Comparison of ENCODE assay signal across 9 cellular contexts in the genomic region with DNA sequence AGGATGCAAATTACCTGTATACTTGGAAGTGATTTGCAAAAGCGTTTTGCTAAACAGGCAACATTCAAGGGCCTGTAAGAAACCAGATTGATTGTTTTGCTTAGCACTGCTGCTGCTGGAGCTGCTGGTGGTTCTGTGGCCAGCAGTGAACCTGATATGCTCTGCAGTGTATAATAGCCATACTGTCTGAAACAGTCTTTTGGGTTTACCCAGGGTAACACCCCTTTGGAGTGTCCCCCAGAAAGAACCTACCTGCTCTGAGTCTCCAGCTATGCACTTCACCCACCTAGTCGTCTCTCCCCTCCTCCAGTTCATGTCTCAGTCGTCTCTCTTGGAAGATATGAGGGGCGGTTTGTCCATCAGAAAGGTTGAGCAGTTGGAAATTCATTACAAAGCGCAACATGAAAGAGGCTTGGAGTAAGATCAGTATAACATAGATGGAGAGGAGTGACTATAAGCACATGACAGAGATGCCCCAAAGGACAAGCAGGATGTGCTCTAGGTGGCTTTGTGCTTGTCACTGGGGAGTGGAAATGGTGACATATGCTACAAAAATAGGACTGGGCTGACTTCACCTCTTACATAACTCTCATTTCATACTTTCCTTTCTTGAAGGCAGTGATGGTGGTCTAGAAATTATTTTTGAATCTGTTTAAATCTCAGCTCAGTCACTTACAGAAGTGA. TPM values are rescaled to one million over a fixed set of nuclear protein-coding genes. Genes with fewer than 3 reads are reported as not detected.
DNase-seq lines count a peak whose midpoint lies in the region; ATAC-seq and TF ChIP-seq lines count a peak whose summit lies in the region.
"Had no signal": no experiment of that assay in that cellular context is flagged by ENCODE, and none has a peak within 500 bp of the region (broad histone marks: within the 10 kb centered on the region; RNA-seq: fewer than 3 reads in every experiment).

No MANE protein-coding gene starts in this region.

- H3K4me1 ChIP-seq in OCI-LY7 (ENCODE audit: insufficient read depth, low read length, poor library complexity, severe bottlenecking) (peaks cover 47% of the 10 kb centered on the region), esophagus muscularis mucosa (peaks cover 53 to 72% (median 68%) of the 10 kb centered on the region in 4 donors)

- peaks cover 3% of the 10 kb centered on the region; the same call in 1 of the 2 replicates for H3K36me3 ChIP-seq in OCI-LY7 (ENCODE audit: insufficient read depth, low read length)
- no peaks in the 10 kb centered on the region for H3K36me3 ChIP-seq in esophagus muscularis mucosa

- intact Hi-C loops in OCI-LY7 (cut with micrococcal nuclease; ENCODE audit: unreplicated experiment) (no loop called here), esophagus muscularis mucosa (cut with DNase I) (no loop called here)

- H3K9me3 ChIP-seq in OCI-LY7 (ENCODE audit: low read length), result no peaks in the 10 kb centered on the region
- H3K9me3 ChIP-seq in esophagus muscularis mucosa, result no peaks in the 10 kb centered on the region

- POLR2A ChIA-PET in OCI-LY7 (lab: Charles Lee), result interaction anchor here (0.7 kb wide), 1 partner anchor 20 kb away, joined by 3 read pairs; no protein-coding TSS in a partner anchor

- no peaks in the 10 kb centered on the region for H3K9me2 ChIP-seq in OCI-LY7 (ENCODE audit: insufficient read depth, low read length)

- H4K20me1 ChIP-seq in OCI-LY7 (ENCODE audit: insufficient read depth, low read length), result peaks cover 34% of the 10 kb centered on the region

- H3K27me3 ChIP-seq in esophagus muscularis mucosa, result no peaks in the 10 kb centered on the region

- no peak overlapping the region for H3K4me3 ChIP-seq in OCI-LY7 (ENCODE audit: low read depth, low read length, poor library complexity, severe bottlenecking)
- H3K4me3 ChIP-seq in esophagus muscularis mucosa, result no peak overlapping the region

- CTCF ChIA-PET in OCI-LY7 (lab: Charles Lee; ENCODE audit: unreplicated experiment), result no interaction called here

- H2AFZ ChIP-seq in OCI-LY7 (ENCODE audit: low read length), result no peak overlapping the region

- ATAC-seq in GM18861 (IDR thresholded peaks at IDR 0.05; ENCODE audit: unreplicated experiment) (peak; percentile 30), HG02571 (IDR thresholded peaks at IDR 0.05; ENCODE audit: unreplicated experiment) (peak; percentile 39)
- ATAC-seq: natural killer cell treated with Interleukin-12 subunit alpha and Interleukin-12 subunit beta and Interleukin-15 and Interleukin-18, amount 100 ng/mL, for 72 hours had no signal

- TF ChIP-seq EP300 in esophagus muscularis mucosa (IDR thresholded peaks at IDR 0.05), result no peak

- peaks cover 60% of the 10 kb centered on the region for H3K4me1 Mint-ChIP-seq in nephron

- TF ChIP-seq POLR2A in esophagus muscularis mucosa (IDR thresholded peaks at IDR 0.05; ENCODE audit: low read depth), result no peak

- DNase-seq in OCI-LY7 (ENCODE audit: low spot score) (peak; percentile 47), esophagus muscularis mucosa (ENCODE audit: extremely low spot score) (no peak), activated gamma-delta T cell treated with Interleukin-2 at 50 U/mL for 16 hours (no peak)
- no peak for DNase-seq in activated CD4-positive, CD25-positive, alpha-beta regulatory T cell (lab: John Stamatoyannopoulos, UW)
- DNase-seq: RPMI8226 had no signal

- peak overlapping the region; percentile 32 to 70 (median 39) for H3K27ac Mint-ChIP-seq in nephron

- peaks cover 6% of the 10 kb centered on the region for H3K9me3 Mint-ChIP-seq in nephron
- H3K9me3 Mint-ChIP-seq: natural killer cell treated with Interleukin-12 subunit alpha and Interleukin-12 subunit beta and Interleukin-15 and Interleukin-18, amount 100 ng/mL, for 72 hours had no signal

- H3K79me2 ChIP-seq in OCI-LY7 (ENCODE audit: insufficient read depth, low read depth, low read length), result peaks cover 80% of the 10 kb centered on the region

- H3K27me3 Mint-ChIP-seq in nephron (ENCODE audit: low read depth), result no peaks in the 10 kb centered on the region

- peaks cover 11% of the 10 kb centered on the region for H3K36me3 Mint-ChIP-seq in nephron (ENCODE audit: low read depth)

- H3K27ac ChIP-seq in OCI-LY7 (ENCODE audit: low read depth, low read length, poor library complexity, severe bottlenecking), result no peak overlapping the region
- H3K27ac ChIP-seq in esophagus muscularis mucosa (replicated peaks in 1 of 4), result no peak overlapping the region

- BruUV-seq in OCI-LY7 (replicated peaks; lab: Mats Ljungman, UMichigan), result no TSS peak

- H3K4me3 Mint-ChIP-seq in nephron, result peak overlapping the region; percentile 3 to 19 (median 12)
- H3K4me3 Mint-ChIP-seq: natural killer cell treated with Interleukin-12 subunit alpha and Interleukin-12 subunit beta and Interleukin-15 and Interleukin-18, amount 100 ng/mL, for 72 hours had no signal

- WGBS in esophagus muscularis mucosa, result 78% methylated on average over 5 of the region's 5 CpGs

- TF ChIP-seq CTCF in OCI-LY7 (conservative IDR thresholded peaks at IDR 0.05; ENCODE audit: low read length) (no peak), nephron (IDR thresholded peaks at IDR 0.05; ENCODE audit: unreplicated experiment in 3 of 3) (no peak), esophagus muscularis mucosa (IDR thresholded peaks at IDR 0.05) (no peak)

- H3K4me2 ChIP-seq in OCI-LY7 (ENCODE audit: low read length), result peak overlapping the region; percentile 90

RNA-seq across cellular contexts. Expression of gene MKRN2, which starts 3.8 kb away (rescaled TPM):
- 19.4 and 25.7 TPM in 2 replicates for total RNA-seq in OCI-LY7 (2014; rRNA removed; shearing (Covaris generic))
- 20.2 and 21.9 TPM in 2 replicates for total RNA-seq in OCI-LY7 (2022)
- total RNA-seq in esophagus muscularis mucosa, result 10 to 100 TPM; 29.5 to 55.1 (median 38.0) TPM

RNA-seq across cellular contexts. Expression of gene MKRN2OS, which starts 15.3 kb away (rescaled TPM):
- 0.28 TPM in 1 of 2 replicates, not detected in the other for total RNA-seq in OCI-LY7 (2014; rRNA removed; shearing (Covaris generic))
- total RNA-seq in OCI-LY7 (2022) (not detected in 2 replicates), esophagus muscularis mucosa (not detected)
- total RNA-seq: natural killer cell treated with Interleukin-12 subunit alpha and Interleukin-12 subunit beta and Interleukin-15 and Interleukin-18, amount 100 ng/mL, for 72 hours had no signal
